In the genomic region with DNA sequence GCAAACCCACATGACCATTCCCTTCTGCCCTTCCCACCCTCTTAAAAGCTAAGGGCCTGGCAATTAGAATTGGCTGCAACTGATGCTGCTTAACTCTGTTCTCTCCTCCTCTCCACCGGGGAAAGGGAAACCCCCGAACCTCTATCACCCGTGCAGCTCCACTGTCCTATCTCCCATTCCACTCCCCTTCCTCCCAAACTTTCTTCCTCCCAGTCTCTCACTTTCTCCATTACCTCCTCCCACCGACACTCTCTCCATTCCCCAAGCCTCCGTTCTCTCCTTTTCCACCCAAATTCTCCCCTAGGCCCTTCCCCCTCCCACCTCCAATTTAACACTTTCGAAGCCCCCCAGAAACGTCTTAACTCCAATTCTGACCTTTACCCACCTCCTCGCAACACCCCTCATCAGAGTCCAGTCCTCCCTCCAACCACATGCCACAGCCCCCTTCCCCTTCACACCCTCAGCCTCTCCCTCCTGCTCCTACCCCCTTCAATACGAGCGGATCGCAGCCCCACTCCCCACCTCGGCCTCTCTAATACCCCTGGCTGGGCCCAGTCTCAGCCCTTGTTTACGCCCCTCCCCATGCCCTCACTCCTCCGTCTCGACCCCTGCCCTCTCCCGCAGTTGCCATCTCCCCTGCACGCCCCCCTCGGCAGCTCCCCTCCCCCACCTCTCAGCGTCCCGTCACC, we compare ENCODE assay signal across 8 cellular contexts. TPM values are rescaled to one million over a fixed set of nuclear protein-coding genes. Genes with fewer than 3 reads are reported as not detected.
DNase-seq lines count a peak whose midpoint lies in the region; ATAC-seq and TF ChIP-seq lines count a peak whose summit lies in the region.

No MANE protein-coding gene starts in this region.

- H3K27ac ChIP-seq in ascending aorta = peak overlapping the region; percentile 96 to 98
- H3K27ac ChIP-seq in substantia nigra (ENCODE audit: low read depth, low read length, poor library complexity, severe bottlenecking) = peak overlapping the region; percentile 97

- H3K4me3 ChIP-seq in ascending aorta = peak overlapping the region; percentile 71 to 89
- peak overlapping the region; percentile 93 for H3K4me3 ChIP-seq in iPS-18c (ENCODE audit: insufficient read depth, low read depth, low read length)

- DNase-seq in Ammon's horn (ENCODE audit: low spot score) = peak; percentile 38
- no peak for DNase-seq in ascending aorta (ENCODE audit: low spot score in 2 of 2)
- DNase-seq in substantia nigra (lab: John Stamatoyannopoulos, UW) = peak in 7 of 49 donors; percentile 7 to 57 (median 17)
- no peak for DNase-seq in NCI-H2107 treated with DMSO at 0.1 percent for 48 hours (lab: John Stamatoyannopoulos, UW; ENCODE audit: unreplicated experiment)
- no peak for DNase-seq in inferior parietal cortex (ENCODE audit: extremely low spot score)

- TF ChIP-seq CTCF in ascending aorta (IDR thresholded peaks at IDR 0.05) = no peak

- no peaks in the 10 kb centered on the region for H3K27me3 ChIP-seq in ascending aorta

- H3K9me3 ChIP-seq in ascending aorta (no peaks in the 10 kb centered on the region), iPS-18c (ENCODE audit: control insufficient read depth, insufficient read depth, low read length) (no peaks in the 10 kb centered on the region)

- ATAC-seq in HG02981 (IDR thresholded peaks at IDR 0.05; ENCODE audit: unreplicated experiment) = peak; percentile 5
- no peak for ATAC-seq in GM21381 (IDR thresholded peaks at IDR 0.05; ENCODE audit: unreplicated experiment)

- peaks cover 16 to 24% of the 10 kb centered on the region in 2 donors for H3K36me3 ChIP-seq in ascending aorta

- intact Hi-C loops in ascending aorta (cut with DNase I) = loop anchor here (1.0 to 5.0 kb wide), 8 partner anchors 14 to 595 kb away; partner anchors contain the start of genes KLHDC9, NDUFS2, NIT1 and PFDN2

- H3K4me1 ChIP-seq in ascending aorta = peaks cover 5 to 27% of the 10 kb centered on the region in 2 donors

RNA-seq across cellular contexts. Expression of gene DEDD, which starts 0.6 kb away (rescaled TPM):
- total RNA-seq in ascending aorta = 27.8 TPM

RNA-seq across cellular contexts. Expression of gene NIT1, which starts 14.0 kb away (rescaled TPM):
- total RNA-seq in ascending aorta = 44.9 TPM

RNA-seq across cellular contexts. Expression of gene PFDN2, which starts 14.0 kb away (rescaled TPM):
- total RNA-seq in ascending aorta = 16.3 TPM

RNA-seq across cellular contexts. Expression of gene UFC1, which starts 21.9 kb away (rescaled TPM):
- 3.3 TPM for total RNA-seq in ascending aorta

RNA-seq across cellular contexts. Expression of gene USP21, which starts 27.4 kb away (rescaled TPM):
- total RNA-seq in ascending aorta = 31.9 TPM
